ENCODE assay signal across 20 cellular contexts in genomic region chr15:63726491-63726890, GRCh38.
"Had no signal": no experiment of that assay in that cellular context is flagged by ENCODE, and none has a peak within 500 bp of the region (broad histone marks: within the 10 kb centered on the region; RNA-seq: fewer than 3 reads in every experiment).

No MANE protein-coding gene starts in this region.

- H3K4me3 ChIP-seq: colonic mucosa, esophagus muscularis mucosa, heart right ventricle, left lung, lung, right lobe of liver, skin epidermis, transverse colon had no signal

- H3K27ac ChIP-seq: colonic mucosa, esophagus muscularis mucosa, heart right ventricle, right lobe of liver, skin epidermis, transverse colon, WERI-Rb-1 had no signal

- H3K27me3 ChIP-seq: colonic mucosa, esophagus muscularis mucosa, heart right ventricle, left lung, right lobe of liver, transverse colon had no signal

- H3K4me1 ChIP-seq: colonic mucosa, esophagus muscularis mucosa, right lobe of liver had no signal

- H3K36me3 ChIP-seq: colonic mucosa had no signal

- DNase-seq: activated CD4-positive, alpha-beta T cell treated with anti-CD3 and anti-CD28 coated beads for 1 hour; activated naive CD4-positive, alpha-beta T cell; activated naive CD8-positive, alpha-beta T cell treated with anti-CD3 and anti-CD28 coated beads for 36 hours; activated T-cell treated with anti-CD3 and anti-CD28 coated beads, Interleukin-2, amount 50 U/mL, for 24 hours; amygdala; caudate nucleus; colonic mucosa; heart right ventricle; kidney glomerular epithelial cell; left lung; naive B cell; posterior cingulate gyrus; right lobe of liver; stimulated activated CD4-positive, alpha-beta T cell treated with anti-CD3 and anti-CD28 coated beads, Interleukin-1b, Interleukin-23, amount 100 ng/mL, for 48 hours; transverse colon; WERI-Rb-1 had no signal

- ATAC-seq: heart right ventricle; left lung; right lobe of liver; stimulated activated effector memory CD8-positive, alpha-beta T cell treated with anti-CD3 and anti-CD28 coated beads, Interleukin-12 subunit alpha, Interleukin-12 subunit beta, amount 100 ng/mL, for 72 hours had no signal

- H3K9me3 ChIP-seq: colonic mucosa, esophagus muscularis mucosa, heart right ventricle, left lung, right lobe of liver, transverse colon had no signal
